1 cellular context compared by ENCODE assay signal in genomic region chr15:63495343-63495742, GRCh38.
TF ChIP-seq lines count a peak whose summit lies in the region.

No MANE protein-coding gene starts in this region.

TF ChIP-seq in GM23338, 12 proteins besides CTCF, POLR2A, EP300 and RAD21 (continued from another document):
- TF ChIP-seq REST (IDR thresholded peaks at IDR 0.05; ENCODE audit: unreplicated experiment): no peak
- no peak for TF ChIP-seq ZNF462 (CRISPR knock-in tag; IDR thresholded peaks at IDR 0.05)
- TF ChIP-seq STAT1 (IDR thresholded peaks at IDR 0.05; ENCODE audit: unreplicated experiment): no peak
- no peak for TF ChIP-seq JUNB (IDR thresholded peaks at IDR 0.05; ENCODE audit: unreplicated experiment)
- no peak for TF ChIP-seq NANOG (IDR thresholded peaks at IDR 0.05; ENCODE audit: borderline replicate concordance)
- no peak for TF ChIP-seq CREB1 (CRISPR knock-in tag; IDR thresholded peaks at IDR 0.05; ENCODE audit: low read depth)
- TF ChIP-seq EZH2phosphoT487 (IDR thresholded peaks at IDR 0.05; ENCODE audit: unreplicated experiment): no peak
- TF ChIP-seq ZNF331 (CRISPR knock-in tag; IDR thresholded peaks at IDR 0.05; ENCODE audit: low read depth): no peak
TF ChIP-seq in GM23338: peak in this region for 0.
